ENCODE assay signal across 25 cellular contexts in genomic region chr5:180402716-180403115, GRCh38.
"Had no signal": no experiment of that assay in that cellular context is flagged by ENCODE, and none has a peak within 500 bp of the region (broad histone marks: within the 10 kb centered on the region; RNA-seq: fewer than 3 reads in every experiment).

No MANE protein-coding gene starts in this region.

- ATAC-seq: naive thymus-derived CD8-positive, alpha-beta T cell; natural killer cell treated with Interleukin-12 subunit alpha and Interleukin-12 subunit beta and Interleukin-15 and Interleukin-18, amount 100 ng/mL, for 72 hours; pancreas; psoas muscle; right cardiac atrium; right lobe of liver; stimulated activated effector memory CD8-positive, alpha-beta T cell treated with anti-CD3 and anti-CD28 coated beads, Interleukin-12 subunit alpha, Interleukin-12 subunit beta, amount 100 ng/mL, for 72 hours; stimulated activated naive B cell treated with anti-CD40 and anti-IgM and Interleukin-4, amounts not matched to agents 10 μg/mL and 1 μg/mL and 100 μg/mL, for 72 hours had no signal

- H3K9me3 Mint-ChIP-seq: natural killer cell treated with Interleukin-12 subunit alpha and Interleukin-12 subunit beta and Interleukin-15 and Interleukin-18, amount 100 ng/mL, for 72 hours; neural crest cell; stimulated activated effector memory CD8-positive, alpha-beta T cell treated with anti-CD3 and anti-CD28 coated beads, Interleukin-12 subunit alpha, Interleukin-12 subunit beta, amount 100 ng/mL, for 72 hours; stimulated activated naive CD8-positive, alpha-beta T cell treated with anti-CD3 and anti-CD28 coated beads, Interleukin-15, Interleukin-2, amounts not matched to agents 100 ng/mL and 50 ng/mL, for 24 hours had no signal

- H3K4me1 Mint-ChIP-seq: naive thymus-derived CD8-positive, alpha-beta T cell; neural crest cell; stimulated activated effector memory CD8-positive, alpha-beta T cell treated with anti-CD3 and anti-CD28 coated beads, Interleukin-12 subunit alpha, Interleukin-12 subunit beta, amount 100 ng/mL, for 72 hours; stimulated activated naive B cell treated with anti-CD40 and anti-IgM and Interleukin-4, amounts not matched to agents 10 μg/mL and 1 μg/mL and 100 μg/mL, for 72 hours had no signal

- DNase-seq: naive thymus-derived CD8-positive, alpha-beta T cell; nephron progenitor cell; nucleus accumbens; pancreas; psoas muscle; right cardiac atrium; right lobe of liver; sigmoid colon; small intestine; stimulated activated CD4-positive, alpha-beta T cell treated with anti-CD3 and anti-CD28 coated beads, Interleukin-15, amount 100 ng/mL, for 24 hours; stimulated activated CD4-positive, alpha-beta T cell treated with anti-CD3 and anti-CD28 coated beads, Interleukin-2, amount 100 ng/mL, for 24 hours; stimulated activated CD4-positive, alpha-beta T cell treated with anti-CD3 and anti-CD28 coated beads, Interleukin-2, amount 100 ng/mL, for 48 hours; stimulated activated CD4-positive, alpha-beta T cell treated with anti-CD3 and anti-CD28 coated beads, Interleukin-4, amount 100 ng/mL, for 24 hours; stimulated activated naive B cell treated with anti-CD40 and anti-IgM and Interleukin-4, amounts not matched to agents 10 μg/mL and 1 μg/mL and 100 μg/mL, for 72 hours; stimulated activated naive CD4-positive, alpha-beta T cell treated with Interleukin-2 at 50 U/mL for 16 hours; stomach; thyroid gland; trophoblast cell; upper lobe of left lung; uterus had no signal

- H3K4me3 Mint-ChIP-seq: naive thymus-derived CD8-positive, alpha-beta T cell; natural killer cell treated with Interleukin-12 subunit alpha and Interleukin-12 subunit beta and Interleukin-15 and Interleukin-18, amount 100 ng/mL, for 72 hours; nephron progenitor cell; neural crest cell; stimulated activated effector memory CD8-positive, alpha-beta T cell treated with anti-CD3 and anti-CD28 coated beads, Interleukin-12 subunit alpha, Interleukin-12 subunit beta, amount 100 ng/mL, for 72 hours; stimulated activated naive B cell treated with anti-CD40 and anti-IgM and Interleukin-4, amounts not matched to agents 10 μg/mL and 1 μg/mL and 100 μg/mL, for 72 hours; stimulated activated naive CD8-positive, alpha-beta T cell treated with anti-CD3 and anti-CD28 coated beads, Interleukin-15, Interleukin-2, amounts not matched to agents 100 ng/mL and 50 ng/mL, for 24 hours had no signal

- H3K36me3 Mint-ChIP-seq: natural killer cell treated with Interleukin-12 subunit alpha and Interleukin-12 subunit beta and Interleukin-15 and Interleukin-18, amount 100 ng/mL, for 72 hours; stimulated activated effector memory CD8-positive, alpha-beta T cell treated with anti-CD3 and anti-CD28 coated beads, Interleukin-12 subunit alpha, Interleukin-12 subunit beta, amount 100 ng/mL, for 72 hours; stimulated activated naive B cell treated with anti-CD40 and anti-IgM and Interleukin-4, amounts not matched to agents 10 μg/mL and 1 μg/mL and 100 μg/mL, for 72 hours had no signal

- H3K27me3 Mint-ChIP-seq: progenitor cell of endocrine pancreas had no signal
